8 cellular contexts compared by ENCODE assay signal in genomic region chr2:192029089-192029488, GRCh38.
A peak's percentile ranks its signal among the peaks of the same experiment; 100 is the strongest.
DNase-seq lines count a peak whose midpoint lies in the region; ATAC-seq and TF ChIP-seq lines count a peak whose summit lies in the region.

No MANE protein-coding gene starts in this region.

- H3K36me3 Mint-ChIP-seq in CD8-positive, alpha-beta T cell: no peaks in the 10 kb centered on the region

- CTCF ChIA-PET in CD8-positive, alpha-beta T cell (lab: Charles Lee): no interaction called here

- no peak overlapping the region for H3K27ac Mint-ChIP-seq in CD8-positive, alpha-beta T cell

- H3K27me3 Mint-ChIP-seq in CD8-positive, alpha-beta T cell (ENCODE audit: low read depth): peaks cover 2% of the 10 kb centered on the region

- intact Hi-C loops in CD8-positive, alpha-beta T cell (cut with DNase I, micrococcal nuclease): no loop called here
- intact Hi-C loops in sigmoid colon (cut with DNase I): no loop called here

- TF ChIP-seq EP300 in sigmoid colon (IDR thresholded peaks at IDR 0.05): no peak

- TF ChIP-seq CTCF in GM12864 (IDR thresholded peaks at IDR 0.05; ENCODE audit: low read depth, low read length, missing control alignments) (peak; percentile 67), foreskin fibroblast (IDR thresholded peaks at IDR 0.05; ENCODE audit: low read depth, low read length) (peak; percentile 19), sigmoid colon (IDR thresholded peaks at IDR 0.05) (no peak), coronary artery (IDR thresholded peaks at IDR 0.05) (no peak)
- no peak for TF ChIP-seq CTCF in CD8-positive, alpha-beta T cell (IDR thresholded peaks at IDR 0.05)

- peak; percentile 19 for DNase-seq in GM12864 (ENCODE audit: low read depth)
- DNase-seq in KBM-7: peak; percentile 24
- no peak for DNase-seq in foreskin fibroblast
- no peak for DNase-seq in CD8-positive, alpha-beta T cell
- DNase-seq in sigmoid colon: no peak
- no peak for DNase-seq in coronary artery (ENCODE audit: low spot score)

- POLR2A ChIA-PET in CD8-positive, alpha-beta T cell (lab: Charles Lee): interaction anchor here (0.5 kb wide), 1 partner anchor 97 kb away, joined by 3 read pairs; no protein-coding TSS in a partner anchor

- H3K4me1 Mint-ChIP-seq in CD8-positive, alpha-beta T cell (ENCODE audit: low read depth): no peaks in the 10 kb centered on the region

- TF ChIP-seq POLR2A in sigmoid colon (IDR thresholded peaks at IDR 0.05): no peak

- H3K9me3 ChIP-seq in CD8-positive, alpha-beta T cell (ENCODE audit: low read length): no peaks in the 10 kb centered on the region
- no peaks in the 10 kb centered on the region for H3K9me3 ChIP-seq in sigmoid colon

- in situ Hi-C loops in KBM-7 (cut with MboI; ENCODE audit: low pct_unique_long_range_greater_than_20kb, low sequenced_read_pairs): no loop called here

- H3K36me3 ChIP-seq in CD8-positive, alpha-beta T cell (ENCODE audit: insufficient read depth, low read length): no peaks in the 10 kb centered on the region
- H3K36me3 ChIP-seq in sigmoid colon: no peaks in the 10 kb centered on the region

- WGBS in sigmoid colon, 2 donors: 83 to 90% methylated on average over 2 of the region's 2 CpGs

- no peak overlapping the region for H3K4me3 Mint-ChIP-seq in CD8-positive, alpha-beta T cell

- no peak overlapping the region for H3K27ac ChIP-seq in CD8-positive, alpha-beta T cell (ENCODE audit: low read depth, low read length)
- H3K27ac ChIP-seq in sigmoid colon (no peak overlapping the region), coronary artery (no peak overlapping the region)

- H3K27me3 ChIP-seq in CD8-positive, alpha-beta T cell (ENCODE audit: insufficient read depth, low read length): no peaks in the 10 kb centered on the region
- no peaks in the 10 kb centered on the region for H3K27me3 ChIP-seq in sigmoid colon

- H3K4me3 ChIP-seq in GM12864 (ENCODE audit: low read depth, low read length) (no peak overlapping the region), foreskin fibroblast (ENCODE audit: low read depth in 1 of 2, low read length in 2 of 2) (no peak overlapping the region), sigmoid colon (no peak overlapping the region), coronary artery (no peak overlapping the region)
- no peak overlapping the region for H3K4me3 ChIP-seq in CD8-positive, alpha-beta T cell (ENCODE audit: low read depth, low read length)

- peak; percentile 76 for ATAC-seq in GM21529 (IDR thresholded peaks at IDR 0.05; ENCODE audit: unreplicated experiment)
- ATAC-seq in CD8-positive, alpha-beta T cell: no peak
- no peak for ATAC-seq in HG03439 (IDR thresholded peaks at IDR 0.05; ENCODE audit: unreplicated experiment)

- no peaks in the 10 kb centered on the region for H3K9me3 Mint-ChIP-seq in CD8-positive, alpha-beta T cell

- no peaks in the 10 kb centered on the region for H3K4me1 ChIP-seq in CD8-positive, alpha-beta T cell (ENCODE audit: insufficient read depth, low read length)
- peaks cover 0 to 17% (median 12%) of the 10 kb centered on the region in 4 donors for H3K4me1 ChIP-seq in sigmoid colon

Comparison
In these comparisons a context has a peak if more than half of its experiments do, and no peak if none do; other contexts are left out.
1. DNase-seq: peak in GM12864 (single experiment) and KBM-7 (single experiment); none in foreskin fibroblast (0 of 2), CD8-positive, alpha-beta T cell (0 of 7), sigmoid colon (single experiment) and coronary artery (single experiment).
2. CTCF ChIP-seq: peak in GM12864 (single experiment) and foreskin fibroblast (single experiment); none in CD8-positive, alpha-beta T cell (single experiment), sigmoid colon (0 of 4) and coronary artery (single experiment).